ENCODE assay signal across 12 cellular contexts in the genomic region with DNA sequence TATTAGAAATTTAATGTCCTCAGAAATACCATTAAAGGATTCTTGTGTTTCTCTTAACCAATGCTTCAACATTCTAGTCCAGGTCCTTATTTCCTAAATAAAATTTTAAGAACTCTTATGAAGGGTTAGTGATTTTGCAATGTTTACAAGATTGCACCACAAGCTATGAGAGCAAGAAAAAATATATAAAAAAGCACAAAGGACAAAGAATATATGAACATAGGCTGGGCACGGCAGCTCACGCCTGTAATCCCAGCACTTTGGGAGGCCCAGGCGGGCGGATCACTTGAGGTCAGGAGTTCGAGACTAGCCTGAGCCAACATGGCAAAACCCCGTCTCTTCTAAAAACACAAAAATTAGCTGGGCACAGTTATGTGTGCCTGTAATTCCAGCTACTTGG. TPM values are rescaled to one million over a fixed set of nuclear protein-coding genes. Genes with fewer than 3 reads are reported as not detected.
DNase-seq lines count a peak whose midpoint lies in the region; TF ChIP-seq lines count a peak whose summit lies in the region.
"Had no signal": no experiment of that assay in that cellular context is flagged by ENCODE, and none has a peak within 500 bp of the region (broad histone marks: within the 10 kb centered on the region; RNA-seq: fewer than 3 reads in every experiment).

No MANE protein-coding gene starts in this region.

- H3K4me1 ChIP-seq in SJSA1 (replicated peaks) = peaks cover 22% of the 10 kb centered on the region

- H3K27ac Mint-ChIP-seq in CD14-positive monocyte = peak overlapping the region; percentile 64 to 96 (median 92)
- H3K27ac Mint-ChIP-seq in osteocyte (ENCODE audit: unreplicated experiment) = peak overlapping the region; percentile 59
- H3K27ac Mint-ChIP-seq: activated CD4-positive, alpha-beta T cell treated with anti-CD3 and anti-CD28 coated beads for 36 hours; activated T-cell treated with anti-CD3 and anti-CD28 coated beads, Interleukin-2, amount 50 U/mL, for 72 hours had no signal

- H3K36me3 ChIP-seq in SJSA1 = peaks cover 77% of the 10 kb centered on the region

- intact Hi-C loops in CD14-positive monocyte (cut with micrococcal nuclease) = no loop called here

- no peak for DNase-seq in CD14-positive monocyte (ENCODE audit: low spot score)
- DNase-seq in SJSA1 (ENCODE audit: low read depth in 1 of 2, low spot score in 2 of 2) = no peak
- DNase-seq in fibroblast of pulmonary artery (ENCODE audit: low read depth) = peak; percentile 78
- DNase-seq in osteocyte (ENCODE audit: extremely low spot score, unreplicated experiment) = no peak
- no peak for DNase-seq in NCI-H748 treated with DMSO at 0.1 percent for 48 hours (lab: John Stamatoyannopoulos, UW)
- DNase-seq in activated naive CD4-positive, alpha-beta T cell (lab: John Stamatoyannopoulos, UW) = no peak
- no peak for DNase-seq in medulla oblongata (ENCODE audit: extremely low spot score)
- DNase-seq in LoVo (ENCODE audit: low spot score) = no peak
- DNase-seq: activated CD4-positive, alpha-beta T cell treated with anti-CD3 and anti-CD28 coated beads for 36 hours; activated T-cell treated with anti-CD3 and anti-CD28 coated beads, Interleukin-2, amount 50 U/mL, for 72 hours; kidney had no signal

- peaks cover 2% of the 10 kb centered on the region; the same call in 1 of the 2 replicates for H3K9me3 ChIP-seq in SJSA1 (replicated peaks)

- H3K4me3 Mint-ChIP-seq in CD14-positive monocyte = peak overlapping the region in 1 of 2 donors; percentile 48
- H3K4me3 Mint-ChIP-seq in osteocyte (ENCODE audit: unreplicated experiment) = no peak overlapping the region
- H3K4me3 Mint-ChIP-seq: activated CD4-positive, alpha-beta T cell treated with anti-CD3 and anti-CD28 coated beads for 36 hours; activated T-cell treated with anti-CD3 and anti-CD28 coated beads, Interleukin-2, amount 50 U/mL, for 72 hours had no signal

- TF ChIP-seq CTCF in CD14-positive monocyte (IDR thresholded peaks at IDR 0.05) = no peak
- TF ChIP-seq CTCF in fibroblast of pulmonary artery (IDR thresholded peaks at IDR 0.05; ENCODE audit: low read length, missing control alignments) = no peak
- TF ChIP-seq CTCF in osteocyte (IDR thresholded peaks at IDR 0.05) = no peak

- no peaks in the 10 kb centered on the region for H3K27me3 Mint-ChIP-seq in CD14-positive monocyte (ENCODE audit: low read depth in 3 of 3)
- H3K27me3 Mint-ChIP-seq in osteocyte (ENCODE audit: unreplicated experiment) = no peaks in the 10 kb centered on the region
- H3K27me3 Mint-ChIP-seq: activated CD4-positive, alpha-beta T cell treated with anti-CD3 and anti-CD28 coated beads for 36 hours had no signal

- H3K27ac ChIP-seq in SJSA1 = peak overlapping the region; percentile 20; the same call in 1 of the 2 replicates

- no peaks in the 10 kb centered on the region for H3K27me3 ChIP-seq in SJSA1 (replicated peaks)

- H3K4me3 ChIP-seq in SJSA1 = no peak overlapping the region
- H3K4me3 ChIP-seq in fibroblast of pulmonary artery (replicated peaks; ENCODE audit: low read depth, low read length) = no peak overlapping the region

- H3K9me3 Mint-ChIP-seq in CD14-positive monocyte (no peaks in the 10 kb centered on the region), osteocyte (ENCODE audit: unreplicated experiment) (no peaks in the 10 kb centered on the region)
- H3K9me3 Mint-ChIP-seq: activated T-cell treated with anti-CD3 and anti-CD28 coated beads, Interleukin-2, amount 50 U/mL, for 72 hours had no signal

- H3K36me3 Mint-ChIP-seq in CD14-positive monocyte = peaks cover 17 to 31% of the 10 kb centered on the region in 2 donors
- H3K36me3 Mint-ChIP-seq in osteocyte (ENCODE audit: unreplicated experiment) = peaks cover 4% of the 10 kb centered on the region

- H3K4me1 Mint-ChIP-seq in CD14-positive monocyte = peaks cover 33% of the 10 kb centered on the region
- H3K4me1 Mint-ChIP-seq in osteocyte (ENCODE audit: unreplicated experiment) = peaks cover 42% of the 10 kb centered on the region

RNA-seq across cellular contexts. Expression of a gene that starts 7.6 kb away (rescaled TPM):
- 1 to 10 TPM; 3.1 to 3.6 TPM for polyA plus RNA-seq in CD14-positive monocyte
- 194 and 212 TPM in 2 replicates for total RNA-seq in SJSA1 (2014; rRNA removed; shearing (Covaris generic))
- 25.9 and 28.3 TPM in 2 replicates for total RNA-seq in osteocyte

RNA-seq across cellular contexts. Expression of a gene that starts 39.7 kb away (rescaled TPM):
- polyA plus RNA-seq in CD14-positive monocyte = not detected
- total RNA-seq in SJSA1 (2014; rRNA removed; shearing (Covaris generic)) = 0.37 and 0.50 TPM in 2 replicates
- total RNA-seq in osteocyte = 2.1 and 3.0 TPM in 2 replicates

RNA-seq across cellular contexts. Expression of a gene that starts 44.9 kb away (rescaled TPM):
- not detected for polyA plus RNA-seq in CD14-positive monocyte
- not detected in 2 replicates for total RNA-seq in SJSA1 (2014; rRNA removed; shearing (Covaris generic))
- total RNA-seq in osteocyte = not detected in 2 replicates
- total RNA-seq: activated CD4-positive, alpha-beta T cell treated with anti-CD3 and anti-CD28 coated beads for 36 hours; activated T-cell treated with anti-CD3 and anti-CD28 coated beads, Interleukin-2, amount 50 U/mL, for 72 hours; esophagus mucosa had no signal

RNA-seq across cellular contexts. Expression of a gene that starts 56.0 kb away (rescaled TPM):
- polyA plus RNA-seq in CD14-positive monocyte = not detected
- not detected in 2 replicates for total RNA-seq in SJSA1 (2014; rRNA removed; shearing (Covaris generic))
- total RNA-seq in osteocyte = 0.24 and 0.46 TPM in 2 replicates
- total RNA-seq: activated CD4-positive, alpha-beta T cell treated with anti-CD3 and anti-CD28 coated beads for 36 hours; activated T-cell treated with anti-CD3 and anti-CD28 coated beads, Interleukin-2, amount 50 U/mL, for 72 hours had no signal
